In genomic region chr11:66494935-66495334, GRCh38 we compare ENCODE assay signal across 22 cellular contexts. TPM values are rescaled to one million over a fixed set of nuclear protein-coding genes. Genes with fewer than 3 reads are reported as not detected.
"Had no signal": no experiment of that assay in that cellular context is flagged by ENCODE, and none has a peak within 500 bp of the region (broad histone marks: within the 10 kb centered on the region; RNA-seq: fewer than 3 reads in every experiment).

No MANE protein-coding gene starts in this region.

- H3K27ac ChIP-seq: heart right ventricle, left lung, neutrophil, pancreas, psoas muscle, right atrium auricular region, thyroid gland, VCaP had no signal

- H3K4me3 ChIP-seq: heart right ventricle, left lung, pancreas, psoas muscle, right atrium auricular region, thyroid gland had no signal

- H3K27me3 ChIP-seq: heart right ventricle, left lung, neutrophil, pancreas, right atrium auricular region, thyroid gland had no signal

- H3K4me1 ChIP-seq: heart right ventricle, left lung, pancreas, psoas muscle, right atrium auricular region, thyroid gland had no signal

- H3K9me3 ChIP-seq: heart right ventricle, left lung, neutrophil, pancreas, psoas muscle, right atrium auricular region, thyroid gland had no signal

- H3K4me3 Mint-ChIP-seq: activated naive CD8-positive, alpha-beta T cell treated with anti-CD3 and anti-CD28 coated beads, Interleukin-2, amount 50 U/mL, for 24 hours; mesothelial cell of epicardium; natural killer cell; stimulated activated naive CD8-positive, alpha-beta T cell treated with anti-CD3 and anti-CD28 coated beads, Interleukin-15, Interleukin-2, amounts not matched to agents 100 ng/mL and 50 ng/mL, for 24 hours had no signal

- ATAC-seq: activated naive CD8-positive, alpha-beta T cell treated with anti-CD3 and anti-CD28 coated beads, Interleukin-2, amount 50 U/mL, for 24 hours; left lung; natural killer cell had no signal

- DNase-seq: activated CD4-positive, alpha-beta T cell treated with anti-CD3 and anti-CD28 coated beads for 1 hour; activated effector memory CD4-positive, alpha-beta T cell treated with anti-CD3 and anti-CD28 coated beads, Interleukin-2, amount 50 U/mL, for 16 hours; activated naive CD4-positive, alpha-beta T cell treated with anti-CD3 and anti-CD28 coated beads, Interleukin-2, amount 50 U/mL, for 16 hours; erythroblast; foreskin fibroblast; heart right ventricle; kidney glomerular epithelial cell; left lung; natural killer cell; stimulated activated CD4-positive, alpha-beta T cell treated with anti-CD3 and anti-CD28 coated beads, Interleukin-4, amount 100 ng/mL, for 4 hours; substantia nigra; thyroid gland had no signal

- H3K4me1 Mint-ChIP-seq: activated naive CD8-positive, alpha-beta T cell treated with anti-CD3 and anti-CD28 coated beads, Interleukin-2, amount 50 U/mL, for 24 hours; mesothelial cell of epicardium; natural killer cell had no signal

- H3K36me3 Mint-ChIP-seq: natural killer cell had no signal

- H3K27me3 Mint-ChIP-seq: activated naive CD8-positive, alpha-beta T cell treated with anti-CD3 and anti-CD28 coated beads, Interleukin-2, amount 50 U/mL, for 24 hours; stimulated activated naive CD8-positive, alpha-beta T cell treated with anti-CD3 and anti-CD28 coated beads, Interleukin-15, Interleukin-2, amounts not matched to agents 100 ng/mL and 50 ng/mL, for 24 hours had no signal

- H3K9me3 Mint-ChIP-seq: activated naive CD8-positive, alpha-beta T cell treated with anti-CD3 and anti-CD28 coated beads, Interleukin-2, amount 50 U/mL, for 24 hours; mesothelial cell of epicardium; natural killer cell; stimulated activated naive CD8-positive, alpha-beta T cell treated with anti-CD3 and anti-CD28 coated beads, Interleukin-15, Interleukin-2, amounts not matched to agents 100 ng/mL and 50 ng/mL, for 24 hours had no signal

- H3K27ac Mint-ChIP-seq: activated naive CD8-positive, alpha-beta T cell treated with anti-CD3 and anti-CD28 coated beads, Interleukin-2, amount 50 U/mL, for 24 hours; mesothelial cell of epicardium; natural killer cell; stimulated activated naive CD8-positive, alpha-beta T cell treated with anti-CD3 and anti-CD28 coated beads, Interleukin-15, Interleukin-2, amounts not matched to agents 100 ng/mL and 50 ng/mL, for 24 hours had no signal

RNA-seq across cellular contexts. Expression of gene ACTN3, which starts 51.8 kb away (rescaled TPM):
- total RNA-seq: lung microvascular endothelial cell, right atrium auricular region had no signal
- polyA plus RNA-seq: fibroblast of lung had no signal
